ENCODE assay signal across 9 cellular contexts in genomic region chr15:78914027-78914764, GRCh38. TPM values are rescaled to one million over a fixed set of nuclear protein-coding genes. Genes with fewer than 3 reads are reported as not detected.
A peak's percentile ranks its signal among the peaks of the same experiment; 100 is the strongest.
DNase-seq lines count a peak whose midpoint lies in the region; ATAC-seq and TF ChIP-seq lines count a peak whose summit lies in the region.
"Had no signal": no experiment of that assay in that cellular context is flagged by ENCODE, and none has a peak within 500 bp of the region (broad histone marks: within the 10 kb centered on the region; RNA-seq: fewer than 3 reads in every experiment).

No MANE protein-coding gene starts in this region.

- H3K36me3 ChIP-seq in right lobe of liver (peaks cover 0 to 21% (median 5%) of the 10 kb centered on the region in 4 donors), uterus (no peaks in the 10 kb centered on the region)

- H3K27ac ChIP-seq in right lobe of liver (no peak overlapping the region), uterus (peak overlapping the region; percentile 72 to 80)

- ATAC-seq in right lobe of liver = peak; percentile 34 to 48 (median 36)
- no peak for ATAC-seq in HG02623 (IDR thresholded peaks at IDR 0.05; ENCODE audit: unreplicated experiment)

- TF ChIP-seq CTCF in right lobe of liver (IDR thresholded peaks at IDR 0.05) = peak; percentile 21 to 43 (median 26)
- peak; percentile 44 to 60 (median 56) for TF ChIP-seq CTCF in uterus (IDR thresholded peaks at IDR 0.05)

- H3K27me3 ChIP-seq in right lobe of liver = no peaks in the 10 kb centered on the region
- no peaks in the 10 kb centered on the region for H3K27me3 ChIP-seq in uterus

- H3K4me3 Mint-ChIP-seq in activated T-cell treated with anti-CD3 and anti-CD28 coated beads, Interleukin-2, amount 50 U/mL, for 24 hours = no peak overlapping the region

- peaks cover 84% of the 10 kb centered on the region for H3K36me3 Mint-ChIP-seq in activated T-cell treated with anti-CD3 and anti-CD28 coated beads, Interleukin-2, amount 50 U/mL, for 24 hours (ENCODE audit: low read depth)

- intact Hi-C loops in right lobe of liver (cut with DNase I) (no loop called here), uterus (cut with DNase I; ENCODE audit: low total_unique reads) (no loop called here)

- peak overlapping the region; percentile 66 for H3K27ac Mint-ChIP-seq in activated T-cell treated with anti-CD3 and anti-CD28 coated beads, Interleukin-2, amount 50 U/mL, for 24 hours

- 65% methylated on average over 6 of the region's 13 CpGs for WGBS in right lobe of liver (ENCODE audit: insufficient coverage, low coverage, low lambda C conversion rate, missing lambda C conversion rate)

- no peak for TF ChIP-seq POLR2A in right lobe of liver (IDR thresholded peaks at IDR 0.05)
- no peak for TF ChIP-seq POLR2A in uterus (IDR thresholded peaks at IDR 0.05)

- H3K4me3 ChIP-seq in right lobe of liver (no peak overlapping the region), uterus (no peak overlapping the region)

- H3K9me3 Mint-ChIP-seq in activated T-cell treated with anti-CD3 and anti-CD28 coated beads, Interleukin-2, amount 50 U/mL, for 24 hours = no peaks in the 10 kb centered on the region

- H3K9me3 ChIP-seq in right lobe of liver = no peaks in the 10 kb centered on the region
- no peaks in the 10 kb centered on the region for H3K9me3 ChIP-seq in uterus

- no peaks in the 10 kb centered on the region for H3K27me3 Mint-ChIP-seq in activated T-cell treated with anti-CD3 and anti-CD28 coated beads, Interleukin-2, amount 50 U/mL, for 24 hours

- H3K4me1 Mint-ChIP-seq in activated T-cell treated with anti-CD3 and anti-CD28 coated beads, Interleukin-2, amount 50 U/mL, for 24 hours (ENCODE audit: low read depth) = peaks cover 8% of the 10 kb centered on the region

- H3K4me1 ChIP-seq in right lobe of liver (peaks cover 0 to 44% (median 0%) of the 10 kb centered on the region in 4 donors), uterus (peaks cover 13 to 15% of the 10 kb centered on the region in 2 donors)

- no peak for DNase-seq in activated T-cell treated with anti-CD3 and anti-CD28 coated beads, Interleukin-2, amount 50 U/mL, for 24 hours
- no peak for DNase-seq in activated T-cell treated with anti-CD3 and anti-CD28 coated beads, Interleukin-2, amount 50 U/mL, for 1 hour
- peak; percentile 52 for DNase-seq in cerebellum (ENCODE audit: low spot score)
- no peak for DNase-seq in right lobe of liver
- peak; percentile 74 to 77 for DNase-seq in uterus
- no peak for DNase-seq in stimulated activated CD8-positive, alpha-beta memory T cell treated with anti-CD3 and anti-CD28 coated beads, Interleukin-4, amount 100 ng/mL, for 48 hours
- DNase-seq in NCI-H187 (lab: John Stamatoyannopoulos, UW) = no peak
- DNase-seq: T-helper 2 cell had no signal

RNA-seq across cellular contexts. Expression of gene CTSH, which starts 30.6 kb away (rescaled TPM):
- total RNA-seq in cerebellum (8.6 TPM), right lobe of liver (100 to 1,000 TPM in 2 of 6 experiments, 10 to 100 TPM in 4; 32.0 to 183 (median 98.1) TPM), uterus (100 to 1,000 TPM in 2 of 4 donors, 10 to 100 TPM in 2; 72.9 to 280 (median 111) TPM)

RNA-seq across cellular contexts. Expression of gene MORF4L1, which starts 41.5 kb away (rescaled TPM):
- total RNA-seq in cerebellum (339 TPM), right lobe of liver (100 to 1,000 TPM in 4 of 6 experiments, 10 to 100 TPM in 2; 86.9 to 126 (median 115) TPM), uterus (100 to 1,000 TPM; 106 to 955 (median 278) TPM)

Comparison
In these comparisons a context has a peak if more than half of its experiments do, and no peak if none do; other contexts are left out.
1. DNase-seq: peak in cerebellum (single experiment) and uterus (2 of 2); none in activated T-cell treated with anti-CD3 and anti-CD28 coated beads, Interleukin-2, amount 50 U/mL, for 24 hours (single experiment), activated T-cell treated with anti-CD3 and anti-CD28 coated beads, Interleukin-2, amount 50 U/mL, for 1 hour (single experiment), right lobe of liver (0 of 3), stimulated activated CD8-positive, alpha-beta memory T cell treated with anti-CD3 and anti-CD28 coated beads, Interleukin-4, amount 100 ng/mL, for 48 hours (single experiment) and NCI-H187 (0 of 2).
2. H3K27ac ChIP-seq: peak in uterus (2 of 2); none in right lobe of liver (0 of 3).